8 cellular contexts compared by ENCODE assay signal in the genomic region with DNA sequence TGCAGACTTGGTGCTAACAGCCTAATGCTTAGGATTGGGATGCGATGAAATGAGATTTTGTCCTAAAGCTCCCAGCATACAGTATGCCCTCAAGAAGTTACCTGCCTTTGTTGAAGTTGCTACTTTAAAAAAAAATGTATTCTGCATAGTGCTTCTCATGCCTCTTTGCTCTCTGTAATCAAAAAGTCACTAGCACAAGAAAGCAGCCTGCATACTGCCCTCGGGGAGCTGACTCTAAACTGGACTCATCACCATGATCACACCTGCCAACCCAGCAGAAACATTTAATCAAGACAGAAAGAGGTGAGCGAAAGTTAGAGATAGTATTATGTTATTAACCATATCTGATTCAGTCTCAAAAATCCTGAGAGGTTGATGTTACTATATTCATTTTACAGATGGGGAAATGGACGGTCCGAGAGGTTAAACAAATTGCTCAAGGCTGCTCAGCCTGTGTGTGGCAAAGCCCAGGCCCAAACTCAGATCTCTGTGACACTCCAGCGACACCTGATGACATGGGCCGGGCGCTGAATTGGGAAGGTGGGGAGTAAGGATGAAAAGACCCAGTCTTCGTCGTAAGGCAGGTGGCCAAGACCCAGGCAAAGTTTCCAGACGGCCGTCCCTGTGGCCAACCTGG. TPM values are rescaled to one million over a fixed set of nuclear protein-coding genes. Genes with fewer than 3 reads are reported as not detected.
DNase-seq lines count a peak whose midpoint lies in the region; ATAC-seq and TF ChIP-seq lines count a peak whose summit lies in the region.

No MANE protein-coding gene starts in this region.

- peaks cover 5% of the 10 kb centered on the region for H3K27me3 Mint-ChIP-seq in activated CD8-positive, alpha-beta T cell treated with anti-CD3 and anti-CD28 coated beads, Interleukin-2, amount 10 ng/mL, durations not matched to agents 7 days and 5 days (ENCODE audit: low read depth)

- DNase-seq in DND-41 = no peak
- no peak for DNase-seq in activated CD8-positive, alpha-beta T cell treated with anti-CD3 and anti-CD28 coated beads, Interleukin-2, amount 10 ng/mL, durations not matched to agents 7 days and 5 days
- DNase-seq in NCI-H2029 (lab: John Stamatoyannopoulos, UW) = no peak
- DNase-seq in omental fat pad (ENCODE audit: low spot score) = no peak
- no peak for DNase-seq in cerebellum (ENCODE audit: low spot score)

- 0 out of 2 replicates have a peak, but pooled peaks cover 2% of the 10 kb centered on the region for H3K36me3 ChIP-seq in DND-41 (ENCODE audit: insufficient read depth, low read length)

- H3K4me3 Mint-ChIP-seq in activated CD8-positive, alpha-beta T cell treated with anti-CD3 and anti-CD28 coated beads, Interleukin-2, amount 10 ng/mL, durations not matched to agents 7 days and 5 days = peak overlapping the region; percentile 87

- TF ChIP-seq CTCF in DND-41 (IDR thresholded peaks at IDR 0.05; ENCODE audit: borderline replicate concordance, extremely low read depth, low read length, poor library complexity, severe bottlenecking) (no peak), omental fat pad (IDR thresholded peaks at IDR 0.05) (no peak)

- no peaks in the 10 kb centered on the region for H3K9me3 Mint-ChIP-seq in activated CD8-positive, alpha-beta T cell treated with anti-CD3 and anti-CD28 coated beads, Interleukin-2, amount 10 ng/mL, durations not matched to agents 7 days and 5 days (ENCODE audit: insufficient read depth)

- peaks cover 15% of the 10 kb centered on the region for H3K27me3 ChIP-seq in DND-41 (ENCODE audit: insufficient read depth, low read length, poor library complexity)
- H3K27me3 ChIP-seq in mononuclear cell (ENCODE audit: insufficient read depth, low read length) = peaks cover 38% of the 10 kb centered on the region

- H2AFZ ChIP-seq in DND-41 (ENCODE audit: low read depth, low read length) = peak overlapping the region; percentile 90

- peak overlapping the region; percentile 88 for H3K4me2 ChIP-seq in DND-41 (ENCODE audit: insufficient read depth, low read length)

- peaks cover 52% of the 10 kb centered on the region for H3K4me1 Mint-ChIP-seq in activated CD8-positive, alpha-beta T cell treated with anti-CD3 and anti-CD28 coated beads, Interleukin-2, amount 10 ng/mL, durations not matched to agents 7 days and 5 days (ENCODE audit: low read depth)

- H3K9me3 ChIP-seq in DND-41 (ENCODE audit: insufficient read depth, low read length, severe bottlenecking) (no peaks in the 10 kb centered on the region), mononuclear cell (ENCODE audit: low read depth, low read length) (no peaks in the 10 kb centered on the region)

- peaks cover 22% of the 10 kb centered on the region for H3K36me3 Mint-ChIP-seq in activated CD8-positive, alpha-beta T cell treated with anti-CD3 and anti-CD28 coated beads, Interleukin-2, amount 10 ng/mL, durations not matched to agents 7 days and 5 days (ENCODE audit: low read depth)

- H3K9ac ChIP-seq in DND-41 (ENCODE audit: low read depth, low read length) = peak overlapping the region; percentile 64

- peak overlapping the region; percentile 28 to 75; a peak in 3 of 4 replicates for H3K4me3 ChIP-seq in DND-41 (ENCODE audit: low read depth in 1 of 2, low read length in 2 of 2)
- peak overlapping the region; percentile 38 for H3K4me3 ChIP-seq in mononuclear cell (ENCODE audit: low read length)

- peak overlapping the region; percentile 78 for H3K27ac Mint-ChIP-seq in activated CD8-positive, alpha-beta T cell treated with anti-CD3 and anti-CD28 coated beads, Interleukin-2, amount 10 ng/mL, durations not matched to agents 7 days and 5 days

- H3K27ac ChIP-seq in DND-41 (ENCODE audit: low read length) = no peak overlapping the region

- CTCF ChIA-PET in activated CD8-positive, alpha-beta T cell treated with anti-CD3 and anti-CD28 coated beads, Interleukin-2, amount 10 ng/mL, durations not matched to agents 7 days and 5 days (lab: Charles Lee) = interaction anchor here (0.8 to 4.1 kb wide), 21 partner anchors 8 to 243 kb away, joined by 3 to 37 read pairs (median 5); no protein-coding TSS in a partner anchor

- H3K4me1 ChIP-seq in DND-41 (ENCODE audit: insufficient read depth, low read length) (peaks cover 25% of the 10 kb centered on the region), mononuclear cell (ENCODE audit: insufficient read depth, low read length) (peaks cover 27% of the 10 kb centered on the region)

- H4K20me1 ChIP-seq in DND-41 (ENCODE audit: insufficient read depth, low read length) = no peaks in the 10 kb centered on the region

- no peak for ATAC-seq in DND-41 (ENCODE audit: insufficient read depth, low read depth)
- peak; percentile 5 for ATAC-seq in GM21825 (IDR thresholded peaks at IDR 0.05; ENCODE audit: unreplicated experiment)
- no peak for ATAC-seq in activated CD8-positive, alpha-beta T cell treated with anti-CD3 and anti-CD28 coated beads, Interleukin-2, amount 10 ng/mL, durations not matched to agents 7 days and 5 days
- no peak for ATAC-seq in GM18870 (IDR thresholded peaks at IDR 0.05; ENCODE audit: unreplicated experiment)
- ATAC-seq in omental fat pad (ENCODE audit: low FRiP score) = no peak

- POLR2A ChIA-PET in activated CD8-positive, alpha-beta T cell treated with anti-CD3 and anti-CD28 coated beads, Interleukin-2, amount 10 ng/mL, durations not matched to agents 7 days and 5 days (lab: Charles Lee) = interaction anchor here (0.8 to 1.1 kb wide), 2 partner anchors 15 to 308 kb away, joined by 3 to 4 read pairs; no protein-coding TSS in a partner anchor

- H3K79me2 ChIP-seq in DND-41 (ENCODE audit: insufficient read depth, low read length) = no peaks in the 10 kb centered on the region

RNA-seq across cellular contexts. Expression of a gene that starts 1.1 kb away (rescaled TPM):
- 10 to 100 TPM; 31.3 to 32.6 TPM for total RNA-seq in activated CD8-positive, alpha-beta T cell treated with anti-CD3 and anti-CD28 coated beads, Interleukin-2, amount 10 ng/mL, durations not matched to agents 7 days and 5 days
- total RNA-seq in mononuclear cell (1.4 TPM), omental fat pad (10 to 100 TPM in 1 of 4 donors, 1 to 10 TPM in 3; 4.1 to 48.9 (median 4.8) TPM), cerebellum (0.91 TPM)
